In genomic region chr17:9330903-9331272, GRCh38 we compare ENCODE assay signal across 31 cellular contexts.
DNase-seq lines count a peak whose midpoint lies in the region; ATAC-seq, FAIRE-seq and TF ChIP-seq lines count a peak whose summit lies in the region.
"Had no signal": no experiment of that assay in that cellular context is flagged by ENCODE, and none has a peak within 500 bp of the region (broad histone marks: within the 10 kb centered on the region; RNA-seq: fewer than 3 reads in every experiment).

No MANE protein-coding gene starts in this region.

- FAIRE-seq in astrocyte (lab: Jason Lieb, UNC) = no peak
- FAIRE-seq: A204.1, frontal cortex, keratinocyte had no signal

- no peaks in the 10 kb centered on the region for H3K36me3 ChIP-seq in astrocyte (ENCODE audit: insufficient read depth, low read length)
- H3K36me3 ChIP-seq in PC-3 (ENCODE audit: low read depth, low read length) = no peaks in the 10 kb centered on the region
- H3K36me3 ChIP-seq: breast epithelium, colonic mucosa, esophagus muscularis mucosa, thoracic aorta, vagina had no signal

- H3K4me3 Mint-ChIP-seq in astrocyte (ENCODE audit: unreplicated experiment) (no peak overlapping the region), neural crest cell (peak overlapping the region; percentile 84)
- H3K4me3 Mint-ChIP-seq: activated CD8-positive, alpha-beta memory T cell treated with anti-CD3 and anti-CD28 coated beads, Interleukin-2, amount 10 ng/mL, durations not matched to agents 7 days and 5 days; activated naive CD8-positive, alpha-beta T cell treated with anti-CD3 and anti-CD28 coated beads, Interleukin-2, amount 50 U/mL, for 24 hours; CD4-positive, alpha-beta T cell; nephron had no signal

- POLR2A ChIA-PET in PC-3 (lab: Charles Lee; ENCODE audit: unreplicated experiment) = no interaction called here

- H3K9me3 Mint-ChIP-seq in astrocyte (ENCODE audit: unreplicated experiment) (peaks cover 12% of the 10 kb centered on the region), neural crest cell (peaks cover 14% of the 10 kb centered on the region)

- H3K27ac Mint-ChIP-seq in astrocyte (ENCODE audit: unreplicated experiment) (no peak overlapping the region), neural crest cell (ENCODE audit: unreplicated experiment) (peak overlapping the region; percentile 100)
- H3K27ac Mint-ChIP-seq: activated CD8-positive, alpha-beta memory T cell treated with anti-CD3 and anti-CD28 coated beads, Interleukin-2, amount 10 ng/mL, durations not matched to agents 7 days and 5 days; activated naive CD8-positive, alpha-beta T cell treated with anti-CD3 and anti-CD28 coated beads, Interleukin-2, amount 50 U/mL, for 24 hours; CD4-positive, alpha-beta T cell had no signal

- intact Hi-C loops in PC-3 (cut with micrococcal nuclease) = no loop called here

- H2AFZ ChIP-seq in astrocyte (ENCODE audit: low read depth, low read length) = peak overlapping the region; percentile 26
- H2AFZ ChIP-seq in PC-3 (ENCODE audit: low read length) = no peak overlapping the region

- peak; percentile 85 for DNase-seq in COLO829 (ENCODE audit: low spot score)
- DNase-seq in astrocyte (ENCODE audit: low read depth) = no peak
- DNase-seq in globus pallidus (ENCODE audit: low spot score) = peak; percentile 38
- DNase-seq in neural crest cell (ENCODE audit: low read depth, low spot score) = peak; percentile 21
- no peak for DNase-seq in PC-3
- no peak for DNase-seq in effector CD8-positive, alpha-beta T cell (lab: John Stamatoyannopoulos, UW)
- DNase-seq: activated CD4-positive, alpha-beta T cell treated with anti-CD3 and anti-CD28 coated beads, Interleukin-2, amount 50 U/mL, for 1 hour; activated CD8-positive, alpha-beta memory T cell treated with anti-CD3 and anti-CD28 coated beads, Interleukin-2, amount 10 ng/mL, durations not matched to agents 7 days and 5 days; activated naive CD8-positive, alpha-beta T cell treated with anti-CD3 and anti-CD28 coated beads, Interleukin-2, amount 50 U/mL, for 24 hours; activated T-cell treated with anti-CD3 and anti-CD28 coated beads, Interleukin-2, amount 50 U/mL, for 48 hours; CD4-positive, alpha-beta T cell; colonic mucosa; hippocampal formation; mucosa of descending colon; NCI-H510A treated with DMSO at 0.1 percent for 48 hours; posterior cingulate gyrus; SIG-M5; stimulated activated CD4-positive, alpha-beta T cell treated with anti-CD3 and anti-CD28 coated beads, Interleukin-15, amount 100 ng/mL, for 24 hours; stimulated activated naive CD4-positive, alpha-beta T cell; T1000 had no signal

- peaks cover 6% of the 10 kb centered on the region for H3K4me1 Mint-ChIP-seq in astrocyte (ENCODE audit: low read depth, unreplicated experiment)
- H3K4me1 Mint-ChIP-seq in neural crest cell = peaks cover 57% of the 10 kb centered on the region
- H3K4me1 Mint-ChIP-seq: activated CD8-positive, alpha-beta memory T cell treated with anti-CD3 and anti-CD28 coated beads, Interleukin-2, amount 10 ng/mL, durations not matched to agents 7 days and 5 days had no signal

- peaks cover 8% of the 10 kb centered on the region for H3K9me3 ChIP-seq in astrocyte (ENCODE audit: insufficient read depth, low read depth, low read length)
- H3K9me3 ChIP-seq in PC-3 (ENCODE audit: low read length) = no peaks in the 10 kb centered on the region; the same call in 1 of the 2 replicates
- H3K9me3 ChIP-seq: colonic mucosa had no signal

- H3K4me1 ChIP-seq in astrocyte (ENCODE audit: insufficient read depth, low read length) = peaks cover 10% of the 10 kb centered on the region
- no peaks in the 10 kb centered on the region for H3K4me1 ChIP-seq in PC-3 (ENCODE audit: insufficient read depth, low read length)
- H3K4me1 ChIP-seq: breast epithelium, colonic mucosa, esophagus muscularis mucosa, vagina had no signal

- H3K9ac ChIP-seq in astrocyte (ENCODE audit: low read length) = no peak overlapping the region
- H3K9ac ChIP-seq in PC-3 (ENCODE audit: low read length) = no peak overlapping the region

- H3K9me2 ChIP-seq in PC-3 (replicated peaks; ENCODE audit: low read length) = no peaks in the 10 kb centered on the region

- no TSS peak for BruUV-seq in PC-3 (replicated peaks; lab: Mats Ljungman, UMichigan)

- no peaks in the 10 kb centered on the region for H3K79me2 ChIP-seq in astrocyte (ENCODE audit: insufficient read depth, low read length)
- H3K79me2 ChIP-seq in PC-3 (ENCODE audit: low read length) = no peaks in the 10 kb centered on the region

- H3K27ac ChIP-seq in astrocyte (ENCODE audit: low read depth, low read length) = no peak overlapping the region
- no peak overlapping the region for H3K27ac ChIP-seq in PC-3 (ENCODE audit: low read length)
- H3K27ac ChIP-seq: breast epithelium, colonic mucosa, esophagus muscularis mucosa, thoracic aorta, vagina had no signal

- no peak for TF ChIP-seq CTCF in astrocyte (IDR thresholded peaks at IDR 0.05; ENCODE audit: insufficient read depth, low read depth, low read length)
- no peak for TF ChIP-seq CTCF in neural crest cell (conservative IDR thresholded peaks at IDR 0.05)
- no peak for TF ChIP-seq CTCF in PC-3 (conservative IDR thresholded peaks at IDR 0.05; ENCODE audit: low read depth, low read length)

- no peaks in the 10 kb centered on the region for H3K27me3 ChIP-seq in astrocyte (ENCODE audit: insufficient read depth, low read length)
- H3K27me3 ChIP-seq in PC-3 (ENCODE audit: low read length) = no peaks in the 10 kb centered on the region
- H3K27me3 ChIP-seq: breast epithelium, colonic mucosa, esophagus muscularis mucosa, vagina had no signal

- no peak overlapping the region for H3K4me3 ChIP-seq in astrocyte (ENCODE audit: insufficient read depth, low read depth, low read length)
- H3K4me3 ChIP-seq in PC-3 (ENCODE audit: low read length) = no peak overlapping the region
- H3K4me3 ChIP-seq: breast epithelium, colonic mucosa, esophagus muscularis mucosa, mucosa of descending colon, thoracic aorta, vagina had no signal

- H3K4me2 ChIP-seq in astrocyte (ENCODE audit: low read length) = peak overlapping the region; percentile 53
- no peak overlapping the region for H3K4me2 ChIP-seq in PC-3 (ENCODE audit: low read length)

- no peak for ATAC-seq in HG02970 (IDR thresholded peaks at IDR 0.05; ENCODE audit: low FRiP score, unreplicated experiment)
- no peak for ATAC-seq in HG02981 (IDR thresholded peaks at IDR 0.05; ENCODE audit: unreplicated experiment)
- no peak for ATAC-seq in PC-3
- ATAC-seq: activated CD8-positive, alpha-beta memory T cell treated with anti-CD3 and anti-CD28 coated beads, Interleukin-2, amount 10 ng/mL, durations not matched to agents 7 days and 5 days; activated naive CD8-positive, alpha-beta T cell treated with anti-CD3 and anti-CD28 coated beads, Interleukin-2, amount 50 U/mL, for 24 hours; mucosa of descending colon; Panc1 had no signal

- peaks cover 1% of the 10 kb centered on the region for H3K36me3 Mint-ChIP-seq in astrocyte (ENCODE audit: low read depth, unreplicated experiment)
- H3K36me3 Mint-ChIP-seq in neural crest cell (ENCODE audit: low read depth) = peaks cover 15% of the 10 kb centered on the region

- no peaks in the 10 kb centered on the region for H4K20me1 ChIP-seq in astrocyte (ENCODE audit: insufficient read depth, low read length)
- H4K20me1 ChIP-seq in PC-3 (ENCODE audit: low read length) = no peaks in the 10 kb centered on the region

- no peaks in the 10 kb centered on the region for H3F3A ChIP-seq in PC-3 (ENCODE audit: low read length, unreplicated experiment)

- CTCF ChIA-PET in PC-3 (lab: Charles Lee) = no interaction called here

- H3K27me3 Mint-ChIP-seq in astrocyte (ENCODE audit: low read depth, unreplicated experiment) (no peaks in the 10 kb centered on the region), neural crest cell (ENCODE audit: low read depth) (no peaks in the 10 kb centered on the region)
- H3K27me3 Mint-ChIP-seq: activated CD8-positive, alpha-beta memory T cell treated with anti-CD3 and anti-CD28 coated beads, Interleukin-2, amount 10 ng/mL, durations not matched to agents 7 days and 5 days; activated naive CD8-positive, alpha-beta T cell treated with anti-CD3 and anti-CD28 coated beads, Interleukin-2, amount 50 U/mL, for 24 hours; CD4-positive, alpha-beta T cell had no signal

Comparison
In these comparisons a context has a peak if more than half of its experiments do, and no peak if none do; other contexts are left out.
1. DNase-seq: peak in COLO829 (single experiment), globus pallidus (single experiment) and neural crest cell (single experiment); none in astrocyte (single experiment), PC-3 (single experiment) and effector CD8-positive, alpha-beta T cell (single experiment).